In genomic region chr2:84963323-84963691, GRCh38 we compare ENCODE assay signal across 21 cellular contexts. TPM values are rescaled to one million over a fixed set of nuclear protein-coding genes. Genes with fewer than 3 reads are reported as not detected.
DNase-seq lines count a peak whose midpoint lies in the region; ATAC-seq and TF ChIP-seq lines count a peak whose summit lies in the region.
"Had no signal": no experiment of that assay in that cellular context is flagged by ENCODE, and none has a peak within 500 bp of the region (broad histone marks: within the 10 kb centered on the region; RNA-seq: fewer than 3 reads in every experiment).

No MANE protein-coding gene starts in this region.

- peaks cover 56% of the 10 kb centered on the region for H3K36me3 Mint-ChIP-seq in activated naive CD4-positive, alpha-beta T cell treated with anti-CD3 and anti-CD28 coated beads, Interleukin-2, amount 10 ng/mL, durations not matched to agents 7 days and 5 days
- H3K36me3 Mint-ChIP-seq in activated naive CD4-positive, alpha-beta T cell treated with anti-CD3 and anti-CD28 coated beads for 36 hours (ENCODE audit: low read depth), result peaks cover 50% of the 10 kb centered on the region
- peaks cover 13% of the 10 kb centered on the region for H3K36me3 Mint-ChIP-seq in chondrocyte (ENCODE audit: low read depth)

- H3K27ac ChIP-seq in HCT116 (ENCODE audit: low read depth, low read length), result no peak overlapping the region
- H3K27ac ChIP-seq in trophoblast cell (ENCODE audit: low read depth, low read length), result no peak overlapping the region
- H3K27ac ChIP-seq: right atrium auricular region, vagina, WERI-Rb-1 had no signal

- H4K8ac ChIP-seq in trophoblast cell (ENCODE audit: low read depth, low read length), result no peak overlapping the region

- H3K79me2 ChIP-seq in HCT116 (ENCODE audit: insufficient read depth, low read length), result peaks cover 17% of the 10 kb centered on the region
- H3K79me2 ChIP-seq in trophoblast cell (ENCODE audit: control insufficient read depth, insufficient read depth, low read length, poor library complexity), result no peaks in the 10 kb centered on the region

- H2AFZ ChIP-seq in HCT116 (ENCODE audit: low read depth, low read length, poor library complexity, severe bottlenecking) (no peak overlapping the region), trophoblast cell (ENCODE audit: insufficient read depth, low read length, poor library complexity) (no peak overlapping the region)

- H3K27me3 ChIP-seq in HCT116 (ENCODE audit: insufficient read depth, low read length) (no peaks in the 10 kb centered on the region), trophoblast cell (ENCODE audit: insufficient read depth, low read length) (no peaks in the 10 kb centered on the region)
- H3K27me3 ChIP-seq: right atrium auricular region, vagina had no signal

- WGBS in trophoblast cell (ENCODE audit: extremely low coverage, insufficient coverage, insufficient read length), result no CpG with 5 or more reads among the region's 2 CpGs

- no peak overlapping the region for H3K4ac ChIP-seq in trophoblast cell (ENCODE audit: low read depth, low read length)

- H4K91ac ChIP-seq in trophoblast cell (ENCODE audit: low read depth, low read length), result no peak overlapping the region

- no peaks in the 10 kb centered on the region for H4K20me1 ChIP-seq in HCT116 (ENCODE audit: insufficient read depth)

- peak; percentile 4 for TF ChIP-seq POLR2A in HCT116 (IDR thresholded peaks at IDR 0.05; ENCODE audit: borderline replicate concordance, extremely low read depth, insufficient read depth, insufficient read length)

- peak overlapping the region; percentile 29 for H2AK5ac ChIP-seq in trophoblast cell (ENCODE audit: low read length)

- no peak overlapping the region for H2BK12ac ChIP-seq in trophoblast cell (ENCODE audit: low read length)

- peaks cover 37% of the 10 kb centered on the region for H3K4me1 Mint-ChIP-seq in activated naive CD4-positive, alpha-beta T cell treated with anti-CD3 and anti-CD28 coated beads, Interleukin-2, amount 10 ng/mL, durations not matched to agents 7 days and 5 days
- H3K4me1 Mint-ChIP-seq in activated naive CD4-positive, alpha-beta T cell treated with anti-CD3 and anti-CD28 coated beads for 36 hours (ENCODE audit: low read depth), result peaks cover 50% of the 10 kb centered on the region
- peaks cover 48% of the 10 kb centered on the region for H3K4me1 Mint-ChIP-seq in chondrocyte (ENCODE audit: low read depth)

- ATAC-seq in HCT116 (no peak), omental fat pad (ENCODE audit: low FRiP score) (no peak)
- ATAC-seq: activated CD8-positive, alpha-beta memory T cell treated with anti-CD3 and anti-CD28 coated beads, Interleukin-2, amount 10 ng/mL, durations not matched to agents 7 days and 5 days; esophagus mucosa had no signal

- H3K27ac Mint-ChIP-seq in activated naive CD4-positive, alpha-beta T cell treated with anti-CD3 and anti-CD28 coated beads, Interleukin-2, amount 10 ng/mL, durations not matched to agents 7 days and 5 days, result peak overlapping the region; percentile 16
- no peak overlapping the region for H3K27ac Mint-ChIP-seq in activated naive CD4-positive, alpha-beta T cell treated with anti-CD3 and anti-CD28 coated beads for 36 hours
- peak overlapping the region; percentile 9 for H3K27ac Mint-ChIP-seq in chondrocyte (ENCODE audit: unreplicated experiment)
- H3K27ac Mint-ChIP-seq: activated CD8-positive, alpha-beta memory T cell treated with anti-CD3 and anti-CD28 coated beads, Interleukin-2, amount 10 ng/mL, durations not matched to agents 7 days and 5 days had no signal

- POLR2A ChIA-PET in HCT116 (lab: Charles Lee), result interaction anchor here (1.2 kb wide), 1 partner anchor 17 kb away, joined by 3 read pairs; no protein-coding TSS in a partner anchor

- no peaks in the 10 kb centered on the region for H3K9me2 ChIP-seq in HCT116 (ENCODE audit: insufficient read depth)

- H3K4me2 ChIP-seq in HCT116 (ENCODE audit: low read length) (peak overlapping the region; percentile 34; the same call in 1 of the 2 replicates), trophoblast cell (ENCODE audit: low read length) (no peak overlapping the region)

- H3K4me1 ChIP-seq in HCT116 (ENCODE audit: control insufficient read depth in 1 of 2, insufficient read depth in 2 of 2, low read length in 2 of 2) (peaks cover 22 to 66% of the 10 kb centered on the region in 2 experiments), trophoblast cell (ENCODE audit: control insufficient read depth in 1 of 2, insufficient read depth in 2 of 2, low read length in 2 of 2) (peaks cover 12 to 20% of the 10 kb centered on the region in 2 experiments)

- CTCF ChIA-PET in activated naive CD4-positive, alpha-beta T cell treated with anti-CD3 and anti-CD28 coated beads, Interleukin-2, amount 10 ng/mL, durations not matched to agents 7 days and 5 days (lab: Charles Lee), result interaction anchor here (1.5 kb wide), 1 partner anchor 37 kb away, joined by 3 read pairs; no protein-coding TSS in a partner anchor
- CTCF ChIA-PET in activated naive CD4-positive, alpha-beta T cell treated with anti-CD3 and anti-CD28 coated beads for 36 hours (lab: Charles Lee), result interaction anchor here (1.9 kb wide), 1 partner anchor 38 kb away, joined by 6 read pairs; no protein-coding TSS in a partner anchor
- CTCF ChIA-PET in HCT116 (lab: Charles Lee), result no interaction called here

- no peaks in the 10 kb centered on the region for H3K9me3 Mint-ChIP-seq in activated naive CD4-positive, alpha-beta T cell treated with anti-CD3 and anti-CD28 coated beads, Interleukin-2, amount 10 ng/mL, durations not matched to agents 7 days and 5 days
- no peaks in the 10 kb centered on the region for H3K9me3 Mint-ChIP-seq in activated naive CD4-positive, alpha-beta T cell treated with anti-CD3 and anti-CD28 coated beads for 36 hours
- no peaks in the 10 kb centered on the region for H3K9me3 Mint-ChIP-seq in chondrocyte (ENCODE audit: low read depth)

- H3K9ac ChIP-seq in HCT116 (ENCODE audit: low read length) (0 out of 2 replicates have a peak overlapping the region, but pooled peaks have one; percentile 13), trophoblast cell (ENCODE audit: low read length) (no peak overlapping the region)

- H3K9me3 ChIP-seq in HCT116 (ENCODE audit: control insufficient read depth in 1 of 2, insufficient read depth in 1 of 2, low read depth in 1 of 2, low read length in 2 of 2) (no peaks in the 10 kb centered on the region), trophoblast cell (ENCODE audit: insufficient read depth, low read depth, low read length) (no peaks in the 10 kb centered on the region)
- H3K9me3 ChIP-seq: right atrium auricular region, vagina had no signal

- no peak overlapping the region for H2BK5ac ChIP-seq in trophoblast cell (ENCODE audit: low read depth, low read length, poor library complexity)

- H3K36me3 ChIP-seq in HCT116 (ENCODE audit: control insufficient read depth in 1 of 2, insufficient read depth in 2 of 2, low read length in 2 of 2) (no peaks in the 10 kb centered on the region), trophoblast cell (ENCODE audit: control insufficient read depth in 1 of 2, insufficient read depth in 2 of 2, low read length in 2 of 2) (peaks cover 0 to 4% of the 10 kb centered on the region in 2 experiments)
- H3K36me3 ChIP-seq: right atrium auricular region had no signal

- H4K12ac ChIP-seq in trophoblast cell (ENCODE audit: low read depth, low read length), result no peak overlapping the region

- no peak overlapping the region for H3K4me3 Mint-ChIP-seq in activated naive CD4-positive, alpha-beta T cell treated with anti-CD3 and anti-CD28 coated beads, Interleukin-2, amount 10 ng/mL, durations not matched to agents 7 days and 5 days
- H3K4me3 Mint-ChIP-seq in activated naive CD4-positive, alpha-beta T cell treated with anti-CD3 and anti-CD28 coated beads for 36 hours, result no peak overlapping the region
- no peak overlapping the region for H3K4me3 Mint-ChIP-seq in chondrocyte (ENCODE audit: unreplicated experiment)
- H3K4me3 Mint-ChIP-seq: activated CD8-positive, alpha-beta memory T cell treated with anti-CD3 and anti-CD28 coated beads, Interleukin-2, amount 10 ng/mL, durations not matched to agents 7 days and 5 days had no signal

- no peak overlapping the region for H3K18ac ChIP-seq in trophoblast cell (ENCODE audit: low read length)

- H3K4me3 ChIP-seq in HCT116 (replicated peaks in 1 of 2; ENCODE audit: low read depth in 1 of 2, low read length in 2 of 2), result no peak overlapping the region
- H3K4me3 ChIP-seq in trophoblast cell (ENCODE audit: low read depth, low read length), result no peak overlapping the region
- H3K4me3 ChIP-seq: right atrium auricular region, vagina had no signal

- peaks cover 3% of the 10 kb centered on the region for H3K79me1 ChIP-seq in trophoblast cell (ENCODE audit: low read length)

- no peaks in the 10 kb centered on the region for H3K27me3 Mint-ChIP-seq in activated naive CD4-positive, alpha-beta T cell treated with anti-CD3 and anti-CD28 coated beads, Interleukin-2, amount 10 ng/mL, durations not matched to agents 7 days and 5 days
- no peaks in the 10 kb centered on the region for H3K27me3 Mint-ChIP-seq in activated naive CD4-positive, alpha-beta T cell treated with anti-CD3 and anti-CD28 coated beads for 36 hours (ENCODE audit: low read depth)
- H3K27me3 Mint-ChIP-seq in chondrocyte (ENCODE audit: low read depth), result no peaks in the 10 kb centered on the region
- H3K27me3 Mint-ChIP-seq: activated CD8-positive, alpha-beta memory T cell treated with anti-CD3 and anti-CD28 coated beads, Interleukin-2, amount 10 ng/mL, durations not matched to agents 7 days and 5 days had no signal

- BruUV-seq in HCT116 (replicated peaks; lab: Mats Ljungman, UMichigan), result no TSS peak

- no peak overlapping the region for H3K23ac ChIP-seq in trophoblast cell (ENCODE audit: low read length)

- H2BK120ac ChIP-seq in trophoblast cell (ENCODE audit: insufficient read depth, low read length, poor library complexity), result no peak overlapping the region

- DNase-seq in activated naive CD4-positive, alpha-beta T cell treated with anti-CD3 and anti-CD28 coated beads, Interleukin-2, amount 10 ng/mL, durations not matched to agents 7 days and 5 days, result no peak
- DNase-seq in activated naive CD4-positive, alpha-beta T cell treated with anti-CD3 and anti-CD28 coated beads for 36 hours, result no peak
- DNase-seq in HCT116 (ENCODE audit: low read depth, low spot score) (no peak), chondrocyte (ENCODE audit: low spot score) (no peak), trophoblast cell (no peak), omental fat pad (ENCODE audit: low spot score) (no peak), inferior parietal cortex (ENCODE audit: extremely low spot score) (no peak)
- no peak for DNase-seq in stimulated activated CD4-positive, alpha-beta T cell treated with anti-CD3 and anti-CD28 coated beads, Interleukin-2, amount 100 ng/mL, for 24 hours
- DNase-seq: activated CD8-positive, alpha-beta memory T cell treated with anti-CD3 and anti-CD28 coated beads, Interleukin-2, amount 10 ng/mL, durations not matched to agents 7 days and 5 days; DMS 273 treated with DMSO at 0.1 percent for 48 hours; GDM1; head of caudate nucleus; kidney; mesendoderm; MM.1S; RPMI8226; T-helper 1 cell; WERI-Rb-1 had no signal

- intact Hi-C loops in activated naive CD4-positive, alpha-beta T cell treated with anti-CD3 and anti-CD28 coated beads for 36 hours (cut with micrococcal nuclease), result no loop called here
- intact Hi-C loops in HCT116 (cut with micrococcal nuclease), result no loop called here

- RAD21 ChIA-PET in HCT116 (lab: Charles Lee; ENCODE audit: low non-redundant PET in 1 of 2, low total read pairs in 2 of 2, uncharacterized antibody in 2 of 2, unreplicated experiment in 2 of 2), result no interaction called here

- no peak overlapping the region for H3K14ac ChIP-seq in trophoblast cell (ENCODE audit: low read length)

- TF ChIP-seq RAD21 in HCT116 (IDR thresholded peaks at IDR 0.05; ENCODE audit: low read depth), result no peak

- no peak for TF ChIP-seq CTCF in HCT116 (IDR thresholded peaks at IDR 0.05 in 2 of 3, conservative IDR thresholded peaks at IDR 0.05 in 1 of 3; ENCODE audit: borderline replicate concordance in 1 of 3, insufficient read depth in 1 of 3, low read depth in 2 of 3, low read length in 2 of 3)
- no peak for TF ChIP-seq CTCF in chondrocyte (IDR thresholded peaks at IDR 0.05)
- no peak for TF ChIP-seq CTCF in omental fat pad (IDR thresholded peaks at IDR 0.05)

RNA-seq across cellular contexts. Expression of gene KCMF1, which starts 7.7 kb away (rescaled TPM):
- total RNA-seq in activated naive CD4-positive, alpha-beta T cell treated with anti-CD3 and anti-CD28 coated beads for 36 hours, result 100 to 1,000 TPM; 105 to 109 TPM
- total RNA-seq in HCT116 (2021; ENCODE audit: unreplicated experiment) (119 TPM), chondrocyte (76.0 to 101 TPM (median 95.8 TPM) in 3 replicates), omental fat pad (10 to 100 TPM; 52.0 to 75.2 (median 63.5) TPM)
- polyA plus RNA-seq in HCT116 (2012), result 127 and 128 TPM in 2 replicates
- polyA plus RNA-seq in trophoblast cell (2013), result 43.3 and 44.7 TPM in 2 replicates

RNA-seq across cellular contexts. Expression of gene TMSB10, which starts 57.9 kb away (rescaled TPM):
- 1,000 to 10,000 TPM; 1,772 to 1,864 TPM for total RNA-seq in activated naive CD4-positive, alpha-beta T cell treated with anti-CD3 and anti-CD28 coated beads for 36 hours
- total RNA-seq in HCT116 (2021; ENCODE audit: unreplicated experiment), result 2,677 TPM
- polyA plus RNA-seq in HCT116 (2012), result 4,398 and 5,903 TPM in 2 replicates
- total RNA-seq in chondrocyte, result 1,771 to 2,562 TPM (median 2,521 TPM) in 3 replicates
- 2,539 and 2,657 TPM in 2 replicates for polyA plus RNA-seq in trophoblast cell (2013)
- total RNA-seq in omental fat pad, result 1,000 to 10,000 TPM; 2,816 to 4,346 (median 4,048) TPM
